1 cellular context compared by ENCODE assay signal in the genomic region with DNA sequence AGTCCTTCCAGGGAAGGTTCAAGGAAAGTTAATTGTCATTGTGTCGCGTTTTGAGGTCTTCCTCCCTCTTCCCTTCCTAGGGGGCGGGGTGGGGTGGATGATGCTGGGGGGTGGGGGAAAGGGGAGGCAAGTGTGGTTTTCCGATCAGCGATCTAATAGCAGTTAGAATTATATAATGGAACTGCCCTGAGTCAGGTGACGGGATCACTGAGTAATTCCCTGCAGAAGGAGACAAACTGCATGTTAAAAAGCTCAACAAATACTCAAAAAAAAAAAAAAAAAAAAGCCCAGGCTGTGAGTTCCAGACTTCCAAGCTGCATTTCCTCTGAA.
TF ChIP-seq lines count a peak whose summit lies in the region.

No MANE protein-coding gene starts in this region.

TF ChIP-seq in K562, 482 proteins besides CTCF, POLR2A, EP300 and RAD21 (continued from another document):
- TF ChIP-seq, protein P1, sequence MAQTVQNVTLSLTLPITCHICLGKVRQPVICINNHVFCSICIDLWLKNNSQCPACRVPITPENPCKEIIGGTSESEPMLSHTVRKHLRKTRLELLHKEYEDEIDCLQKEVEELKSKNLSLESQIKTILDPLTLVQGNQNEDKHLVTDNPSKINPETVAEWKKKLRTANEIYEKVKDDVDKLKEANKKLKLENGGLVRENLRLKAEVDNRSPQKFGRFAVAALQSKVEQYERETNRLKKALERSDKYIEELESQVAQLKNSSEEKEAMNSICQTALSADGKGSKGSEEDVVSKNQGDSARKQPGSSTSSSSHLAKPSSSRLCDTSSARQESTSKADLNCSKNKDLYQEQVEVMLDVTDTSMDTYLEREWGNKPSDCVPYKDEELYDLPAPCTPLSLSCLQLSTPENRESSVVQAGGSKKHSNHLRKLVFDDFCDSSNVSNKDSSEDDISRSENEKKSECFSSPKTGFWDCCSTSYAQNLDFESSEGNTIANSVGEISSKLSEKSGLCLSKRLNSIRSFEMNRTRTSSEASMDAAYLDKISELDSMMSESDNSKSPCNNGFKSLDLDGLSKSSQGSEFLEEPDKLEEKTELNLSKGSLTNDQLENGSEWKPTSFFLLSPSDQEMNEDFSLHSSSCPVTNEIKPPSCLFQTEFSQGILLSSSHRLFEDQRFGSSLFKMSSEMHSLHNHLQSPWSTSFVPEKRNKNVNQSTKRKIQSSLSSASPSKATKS (CRISPR knock-in tag; IDR thresholded peaks at IDR 0.05): no peak
